Comparison of ENCODE assay signal across 8 cellular contexts in genomic region chr15:75454471-75455418, GRCh38.
DNase-seq lines count a peak whose midpoint lies in the region; ATAC-seq lines count a peak whose summit lies in the region.

No MANE protein-coding gene starts in this region.

- peak overlapping the region; percentile 79 for H3K27ac ChIP-seq in BLaER1
- peak overlapping the region; percentile 96 for H3K27ac ChIP-seq in HUES48 (ENCODE audit: low read depth, low read length)

- peaks cover 18% of the 10 kb centered on the region for H3K4me1 ChIP-seq in BLaER1
- peaks cover 10% of the 10 kb centered on the region for H3K4me1 ChIP-seq in HUES48 (ENCODE audit: control insufficient read depth, insufficient read depth, low read length)
- H3K4me1 ChIP-seq in adipocyte (ENCODE audit: control insufficient read depth, insufficient read depth, low read length), result peaks cover 30% of the 10 kb centered on the region

- H3K36me3 ChIP-seq in BLaER1 (no peaks in the 10 kb centered on the region), HUES48 (ENCODE audit: control insufficient read depth, insufficient read depth, low read length) (no peaks in the 10 kb centered on the region), adipocyte (ENCODE audit: control insufficient read depth, insufficient read depth, low read length, severe bottlenecking) (no peaks in the 10 kb centered on the region)

- peaks cover 14% of the 10 kb centered on the region for H4K20me1 ChIP-seq in BLaER1

- peak overlapping the region; percentile 95 for H3K9ac ChIP-seq in BLaER1
- H3K9ac ChIP-seq in HUES48 (ENCODE audit: low read depth, low read length), result peak overlapping the region; percentile 54
- peak overlapping the region; percentile 95 for H3K9ac ChIP-seq in adipocyte (ENCODE audit: low read length)

- H3K27me3 ChIP-seq in BLaER1, result no peaks in the 10 kb centered on the region
- no peaks in the 10 kb centered on the region for H3K27me3 ChIP-seq in HUES48 (ENCODE audit: control insufficient read depth, insufficient read depth, low read length)
- H3K27me3 ChIP-seq in adipocyte (replicated peaks; ENCODE audit: control insufficient read depth, insufficient read depth, low read length), result no peaks in the 10 kb centered on the region

- H3K4me3 ChIP-seq in BLaER1 (peak overlapping the region; percentile 90), HUES48 (ENCODE audit: low read depth, low read length) (peak overlapping the region; percentile 95), adipocyte (ENCODE audit: low read length) (peak overlapping the region; percentile 93), skeletal muscle cell (ENCODE audit: low read depth, low read length) (peak overlapping the region; percentile 94)

- peak overlapping the region; percentile 84 for H3K4me2 ChIP-seq in BLaER1

- DNase-seq in SW480 (ENCODE audit: low spot score) (peak; percentile 75), adipocyte (ENCODE audit: low read depth) (peak; percentile 85), hippocampal formation (lab: John Stamatoyannopoulos, UW) (peak; percentile 90 to 91), skeletal muscle cell (ENCODE audit: low read depth) (no peak)

- H3K9me3 ChIP-seq in BLaER1, result no peaks in the 10 kb centered on the region
- no peaks in the 10 kb centered on the region for H3K9me3 ChIP-seq in HUES48 (ENCODE audit: control insufficient read depth, insufficient read depth, low read length)
- no peaks in the 10 kb centered on the region for H3K9me3 ChIP-seq in adipocyte (ENCODE audit: control insufficient read depth, low read length)

- ATAC-seq in GM21360 (IDR thresholded peaks at IDR 0.05; ENCODE audit: unreplicated experiment), result no peak
- ATAC-seq in GM18907 (IDR thresholded peaks at IDR 0.05; ENCODE audit: unreplicated experiment), result no peak
